Comparison of ENCODE assay signal across 8 cellular contexts in genomic region chr9:2465921-2466460, GRCh38.
DNase-seq lines count a peak whose midpoint lies in the region; ATAC-seq, FAIRE-seq and TF ChIP-seq lines count a peak whose summit lies in the region.

No MANE protein-coding gene starts in this region.

- H3K9me3 ChIP-seq in A549 (peaks cover 10% of the 10 kb centered on the region; the same call in 1 of the 3 replicates), right lobe of liver (no peaks in the 10 kb centered on the region)

- intact Hi-C loops in right lobe of liver (cut with DNase I): no loop called here

- CTCF ChIA-PET in A549 (lab: Yijun Ruan, JAX): no interaction called here

- no peaks in the 10 kb centered on the region for H3K36me3 ChIP-seq in right lobe of liver

- no peak overlapping the region for H3K4me3 ChIP-seq in A549
- no peak overlapping the region for H3K4me3 ChIP-seq in right lobe of liver

- TF ChIP-seq RAD21 in A549 (conservative IDR thresholded peaks at IDR 0.05 in 1 of 2, IDR thresholded peaks at IDR 0.05 in 1 of 2): no peak

- ATAC-seq in A549: peak; percentile 97 to 98
- peak; percentile 99 for ATAC-seq in GM19023 (IDR thresholded peaks at IDR 0.05; ENCODE audit: unreplicated experiment)
- ATAC-seq in HG03025 (IDR thresholded peaks at IDR 0.05; ENCODE audit: low FRiP score, unreplicated experiment): peak; percentile 99
- ATAC-seq in right lobe of liver: peak; percentile 98 to 99 (median 99)

- peak overlapping the region; percentile 53 for H3K4me2 ChIP-seq in A549

- peak overlapping the region; percentile 41 to 68; a peak in 3 of 6 replicates for H3K27ac ChIP-seq in A549
- peak overlapping the region; percentile 5 to 72 (median 63) for H3K27ac ChIP-seq in right lobe of liver

- H3K4me1 ChIP-seq in A549 (peaks cover 19% of the 10 kb centered on the region), right lobe of liver (peaks cover 0 to 17% (median 2%) of the 10 kb centered on the region in 4 donors)

- DNase-seq in A549 (ENCODE audit: low read depth in 1 of 2, low spot score in 1 of 2) (peak; percentile 31 to 78), NCI-H460 (ENCODE audit: extremely low read depth, low read depth) (peak; percentile 74), right lobe of liver (peak in 1 of 3 donors; percentile 50), SKM-1 (lab: John Stamatoyannopoulos, UW; ENCODE audit: unreplicated experiment) (no peak), NCI-H82 (lab: John Stamatoyannopoulos, UW) (no peak), cerebellar nuclear complex (lab: John Stamatoyannopoulos, UW) (no peak)

- H3K27me3 ChIP-seq in right lobe of liver: no peaks in the 10 kb centered on the region

- POLR2A ChIA-PET in A549 (lab: Yijun Ruan, JAX): no interaction called here

- no peak for TF ChIP-seq EP300 in A549 (IDR thresholded peaks at IDR 0.05)

- peak; percentile 95 for FAIRE-seq in A549 (lab: Jason Lieb, UNC)

- no peak for TF ChIP-seq POLR2A in A549 (IDR thresholded peaks at IDR 0.05; ENCODE audit: low read length)
- no peak for TF ChIP-seq POLR2A in right lobe of liver (IDR thresholded peaks at IDR 0.05)

- 17% methylated on average over 1 of the region's 1 CpG for WGBS in A549 (ENCODE audit: missing lambda C conversion rate)
- 29% methylated on average over 1 of the region's 1 CpG for WGBS in right lobe of liver (ENCODE audit: insufficient coverage, low coverage, low lambda C conversion rate, missing lambda C conversion rate)

- TF ChIP-seq CTCF in A549 (IDR thresholded peaks at IDR 0.05) (no peak), right lobe of liver (IDR thresholded peaks at IDR 0.05) (no peak)

TF ChIP-seq in A549, 52 proteins besides CTCF, POLR2A, EP300 and RAD21:
- TF ChIP-seq MAFK (IDR thresholded peaks at IDR 0.05; ENCODE audit: partially characterized antibody) (peak; percentile 71), ATOH8 (CRISPR knock-in tag; IDR thresholded peaks at IDR 0.05; ENCODE audit: low read depth) (no peak), CHD2 (IDR thresholded peaks at IDR 0.05; ENCODE audit: low read length, partially characterized antibody) (no peak)

Comparison
In these comparisons a context has a peak if more than half of its experiments do, and no peak if none do; other contexts are left out.
1. DNase-seq: peak in A549 (2 of 2) and NCI-H460 (single experiment); none in SKM-1 (single experiment), NCI-H82 (single experiment) and cerebellar nuclear complex (0 of 2).
2. Peak in every context shown above with its lines, with median percentiles within 50 percentile points of each other: ATAC-seq.